8 cellular contexts compared by ENCODE assay signal in the genomic region with DNA sequence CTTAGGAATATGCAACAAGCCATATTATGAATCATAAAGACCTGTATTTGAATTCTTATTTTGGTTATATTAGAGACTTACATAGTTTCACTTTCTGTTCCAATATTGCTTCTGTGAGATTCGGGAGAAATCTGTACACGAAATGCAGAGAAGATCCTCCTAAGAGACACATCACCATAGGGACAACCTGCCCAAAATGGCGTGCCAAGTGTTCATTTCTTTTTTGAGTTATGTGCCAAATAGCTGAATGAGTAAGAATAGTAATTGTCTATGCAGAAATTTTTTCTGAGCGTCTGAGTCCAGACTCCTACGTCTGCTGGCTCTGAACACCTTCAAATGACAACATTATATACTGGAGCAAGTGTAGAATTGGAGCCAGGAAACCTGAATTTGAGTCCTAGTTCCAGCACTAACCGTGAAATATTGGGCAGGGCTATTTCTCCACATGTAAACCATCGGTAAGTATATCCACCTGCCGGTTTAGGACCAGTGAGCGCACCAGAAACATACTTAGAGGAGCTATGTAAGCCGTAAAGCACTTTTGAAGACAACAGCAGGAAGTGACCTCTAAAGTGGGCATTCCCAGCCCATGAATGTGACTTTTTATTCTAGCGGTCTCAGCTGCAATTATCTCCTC.
A peak's percentile ranks its signal among the peaks of the same experiment; 100 is the strongest.
DNase-seq lines count a peak whose midpoint lies in the region; ATAC-seq and TF ChIP-seq lines count a peak whose summit lies in the region.

No MANE protein-coding gene starts in this region.

- no peaks in the 10 kb centered on the region for H3K79me2 ChIP-seq in DND-41 (ENCODE audit: insufficient read depth, low read length)

- H3K9me3 ChIP-seq in DND-41 (ENCODE audit: insufficient read depth, low read length, severe bottlenecking) = no peaks in the 10 kb centered on the region
- no peaks in the 10 kb centered on the region for H3K9me3 ChIP-seq in skeletal muscle satellite cell (replicated peaks; ENCODE audit: low read length)

- peaks cover 8% of the 10 kb centered on the region for H3K36me3 Mint-ChIP-seq in T-cell

- TF ChIP-seq CTCF in DND-41 (IDR thresholded peaks at IDR 0.05; ENCODE audit: borderline replicate concordance, extremely low read depth, low read length, poor library complexity, severe bottlenecking) (no peak), foreskin keratinocyte (conservative IDR thresholded peaks at IDR 0.05) (no peak), brain microvascular endothelial cell (IDR thresholded peaks at IDR 0.05; ENCODE audit: low read depth, low read length, missing control alignments) (no peak)

- peak overlapping the region; percentile 34 to 76 (median 39) for H3K4me3 Mint-ChIP-seq in T-cell

- DNase-seq in DND-41 = no peak
- DNase-seq in T-cell = no peak
- DNase-seq in foreskin keratinocyte = no peak
- DNase-seq in brain microvascular endothelial cell = no peak
- DNase-seq in NAMALWA (ENCODE audit: low spot score) = no peak

- H3K4me2 ChIP-seq in DND-41 (ENCODE audit: insufficient read depth, low read length) (peak overlapping the region; percentile 54), skeletal muscle satellite cell (ENCODE audit: low read length) (peak overlapping the region; percentile 76)

- H3K36me3 ChIP-seq in DND-41 (ENCODE audit: insufficient read depth, low read length) (no peaks in the 10 kb centered on the region), skeletal muscle satellite cell (ENCODE audit: insufficient read depth, low read length) (no peaks in the 10 kb centered on the region), brain microvascular endothelial cell (replicated peaks) (no peaks in the 10 kb centered on the region)

- ATAC-seq in DND-41 (ENCODE audit: insufficient read depth, low read depth) (peak; percentile 69; the same call in 2 of the 3 replicates), T-cell (replicated peaks in 1 of 4) (no peak), foreskin keratinocyte (peak; percentile 19), GM21381 (IDR thresholded peaks at IDR 0.05; ENCODE audit: unreplicated experiment) (no peak), HG03045 (IDR thresholded peaks at IDR 0.05; ENCODE audit: unreplicated experiment) (no peak)

- peak overlapping the region; percentile 41 for H2AFZ ChIP-seq in DND-41 (ENCODE audit: low read depth, low read length)

- H3K4me1 ChIP-seq in DND-41 (ENCODE audit: insufficient read depth, low read length) (peaks cover 39% of the 10 kb centered on the region), foreskin keratinocyte (peaks cover 58% of the 10 kb centered on the region), skeletal muscle satellite cell (ENCODE audit: control insufficient read depth, insufficient read depth, low read length) (peaks cover 10% of the 10 kb centered on the region)

- H3K4me1 Mint-ChIP-seq in T-cell = peaks cover 13 to 41% (median 23%) of the 10 kb centered on the region in 3 donors

- no peaks in the 10 kb centered on the region for H3K9me3 Mint-ChIP-seq in T-cell

- peak overlapping the region in 1 of 2 experiments; percentile 13; a peak in 2 of 4 replicates for H3K4me3 ChIP-seq in DND-41 (ENCODE audit: low read depth in 1 of 2, low read length in 2 of 2)
- peak overlapping the region; percentile 58 for H3K4me3 ChIP-seq in skeletal muscle satellite cell (ENCODE audit: low read length)
- H3K4me3 ChIP-seq in brain microvascular endothelial cell (ENCODE audit: low read depth, low read length) = no peak overlapping the region

- H3K9ac ChIP-seq in DND-41 (ENCODE audit: low read depth, low read length) (peak overlapping the region; percentile 25; the same call in 1 of the 2 replicates), skeletal muscle satellite cell (ENCODE audit: low read depth, low read length) (peak overlapping the region; percentile 2)

- H3K27ac ChIP-seq in DND-41 (ENCODE audit: low read length) (peak overlapping the region; percentile 38), foreskin keratinocyte (peak overlapping the region; percentile 50), brain microvascular endothelial cell (no peak overlapping the region)

- H4K20me1 ChIP-seq in DND-41 (ENCODE audit: insufficient read depth, low read length) = no peaks in the 10 kb centered on the region

- H3K27me3 ChIP-seq in DND-41 (ENCODE audit: insufficient read depth, low read length, poor library complexity) = no peaks in the 10 kb centered on the region
- H3K27me3 ChIP-seq in foreskin keratinocyte = no peaks in the 10 kb centered on the region
- H3K27me3 ChIP-seq in skeletal muscle satellite cell (ENCODE audit: control insufficient read depth, insufficient read depth, low read length) = no peaks in the 10 kb centered on the region
- no peaks in the 10 kb centered on the region for H3K27me3 ChIP-seq in brain microvascular endothelial cell (replicated peaks)

- CTCF ChIA-PET in T-cell (lab: Charles Lee) = no interaction called here

- in situ Hi-C loops in brain microvascular endothelial cell (cut with HindIII; ENCODE audit: low pct_ligation_motif_present, low sequenced_read_pairs) = no loop called here

- no peaks in the 10 kb centered on the region for H3K27me3 Mint-ChIP-seq in T-cell

- H3K27ac Mint-ChIP-seq in T-cell = no peak overlapping the region

- POLR2A ChIA-PET in T-cell (lab: Charles Lee) = no interaction called here

Comparison
In these comparisons a context has a peak if more than half of its experiments do, and no peak if none do; other contexts are left out.
1. ATAC-seq: peak in DND-41 (single experiment) and foreskin keratinocyte (single experiment); none in T-cell (0 of 4), GM21381 (single experiment) and HG03045 (single experiment).